ENCODE assay signal across 8 cellular contexts in the genomic region with DNA sequence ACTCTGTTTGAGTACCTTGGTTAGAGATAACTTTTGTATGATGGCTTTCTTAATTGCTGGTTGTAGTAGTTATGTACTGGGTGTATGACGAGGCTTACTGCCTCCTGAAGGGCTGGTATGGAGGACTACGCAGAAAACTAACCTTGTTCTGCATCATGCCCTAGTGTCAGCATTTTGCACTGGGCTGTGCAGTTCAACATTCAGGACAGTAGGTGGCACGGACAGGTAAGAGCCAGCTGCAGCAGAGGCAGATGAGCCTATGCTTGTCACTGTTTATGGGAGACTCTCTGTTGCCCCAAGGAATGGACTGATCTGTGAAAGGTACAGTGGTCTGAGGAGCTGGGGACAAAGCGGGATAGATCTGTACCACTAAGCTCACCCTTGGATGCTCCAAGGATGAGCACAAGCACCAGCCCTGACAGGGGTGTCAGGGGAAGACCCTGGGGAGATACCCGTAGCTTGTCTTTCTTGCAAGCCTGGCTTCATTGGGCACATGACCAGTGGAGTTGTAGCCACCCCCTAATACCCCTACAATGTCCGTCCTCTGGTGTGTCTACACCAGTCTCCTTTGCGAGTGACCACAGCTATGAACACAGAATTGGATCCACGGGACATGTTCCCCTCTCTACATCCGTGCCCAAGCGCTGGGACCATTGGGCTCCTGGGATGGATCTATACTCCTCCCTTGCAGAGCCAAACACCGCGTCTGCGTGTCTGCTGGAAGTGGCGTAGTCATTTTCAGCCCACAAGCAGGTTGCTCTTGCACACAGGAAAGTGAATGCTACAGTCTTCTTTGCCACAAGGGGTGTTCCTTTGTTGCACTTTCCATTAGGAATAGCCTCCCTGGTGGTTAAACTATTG. TPM values are rescaled to one million over a fixed set of nuclear protein-coding genes. Genes with fewer than 3 reads are reported as not detected.
DNase-seq lines count a peak whose midpoint lies in the region; ATAC-seq lines count a peak whose summit lies in the region.

No MANE protein-coding gene starts in this region.

- no peaks in the 10 kb centered on the region for H3K27me3 Mint-ChIP-seq in T-helper 2 cell treated with Interferon-gamma antibody and Interleukin-4, amounts not matched to agents 5 μg/mL and 100 μg/mL, for 36 hours (ENCODE audit: low read depth)
- H3K27me3 Mint-ChIP-seq in effector memory CD8-positive, alpha-beta T cell: no peaks in the 10 kb centered on the region

- H3K4me3 Mint-ChIP-seq in T-helper 2 cell treated with Interferon-gamma antibody and Interleukin-4, amounts not matched to agents 5 μg/mL and 100 μg/mL, for 36 hours: no peak overlapping the region
- H3K4me3 Mint-ChIP-seq in effector memory CD8-positive, alpha-beta T cell: no peak overlapping the region

- peak; percentile 31 for DNase-seq in CMK (ENCODE audit: low read depth)
- DNase-seq in NCI-H1092 (lab: John Stamatoyannopoulos, UW): peak; percentile 43
- peak; percentile 23 for DNase-seq in T-helper 2 cell treated with Interferon-gamma antibody and Interleukin-4, amounts not matched to agents 5 μg/mL and 100 μg/mL, for 36 hours (ENCODE audit: low spot score)
- DNase-seq in effector memory CD8-positive, alpha-beta T cell: peak; percentile 6 to 25 (median 14)
- peak; percentile 40 for DNase-seq in renal cortical epithelial cell (ENCODE audit: low read depth)
- no peak for DNase-seq in stimulated activated CD4-positive, alpha-beta T cell treated with anti-CD3 and anti-CD28 coated beads, Interleukin-12 subunit alpha, Interleukin-12 subunit beta, amount 100 ng/mL, for 4 hours

- no peaks in the 10 kb centered on the region for H3K4me1 Mint-ChIP-seq in T-helper 2 cell treated with Interferon-gamma antibody and Interleukin-4, amounts not matched to agents 5 μg/mL and 100 μg/mL, for 36 hours (ENCODE audit: low read depth)
- H3K4me1 Mint-ChIP-seq in effector memory CD8-positive, alpha-beta T cell (ENCODE audit: low read depth in 2 of 2): peaks cover 0 to 4% of the 10 kb centered on the region in 2 donors

- H3K36me3 Mint-ChIP-seq in T-helper 2 cell treated with Interferon-gamma antibody and Interleukin-4, amounts not matched to agents 5 μg/mL and 100 μg/mL, for 36 hours (ENCODE audit: low read depth): no peaks in the 10 kb centered on the region
- H3K36me3 Mint-ChIP-seq in effector memory CD8-positive, alpha-beta T cell (ENCODE audit: insufficient read depth): peaks cover 5% of the 10 kb centered on the region

- H3K27ac Mint-ChIP-seq in T-helper 2 cell treated with Interferon-gamma antibody and Interleukin-4, amounts not matched to agents 5 μg/mL and 100 μg/mL, for 36 hours: no peak overlapping the region
- no peak overlapping the region for H3K27ac Mint-ChIP-seq in effector memory CD8-positive, alpha-beta T cell

- ATAC-seq in GM18517 (IDR thresholded peaks at IDR 0.05; ENCODE audit: unreplicated experiment) (peak; percentile 98), HG02884 (IDR thresholded peaks at IDR 0.05; ENCODE audit: unreplicated experiment) (peak; percentile 98)
- peak; percentile 57 for ATAC-seq in effector memory CD8-positive, alpha-beta T cell (replicated peaks)

- no peaks in the 10 kb centered on the region for H3K9me3 Mint-ChIP-seq in T-helper 2 cell treated with Interferon-gamma antibody and Interleukin-4, amounts not matched to agents 5 μg/mL and 100 μg/mL, for 36 hours
- no peaks in the 10 kb centered on the region for H3K9me3 Mint-ChIP-seq in effector memory CD8-positive, alpha-beta T cell

RNA-seq across cellular contexts. Expression of a gene that starts 51.1 kb away (rescaled TPM):
- total RNA-seq in renal cortical epithelial cell: not detected in 2 replicates
